In genomic region chr21:41459884-41460534, GRCh38 we compare ENCODE assay signal across 9 cellular contexts. TPM values are rescaled to one million over a fixed set of nuclear protein-coding genes. Genes with fewer than 3 reads are reported as not detected.
DNase-seq lines count a peak whose midpoint lies in the region; ATAC-seq and TF ChIP-seq lines count a peak whose summit lies in the region.
"Had no signal": no experiment of that assay in that cellular context is flagged by ENCODE, and none has a peak within 500 bp of the region (broad histone marks: within the 10 kb centered on the region; RNA-seq: fewer than 3 reads in every experiment).

No MANE protein-coding gene starts in this region.

- peaks cover 2% of the 10 kb centered on the region for H3K4me1 Mint-ChIP-seq in activated CD4-positive, alpha-beta memory T cell treated with anti-CD3 and anti-CD28 coated beads, Interleukin-2, amount 10 ng/mL, durations not matched to agents 7 days and 5 days
- H3K4me1 Mint-ChIP-seq in activated CD4-positive, alpha-beta memory T cell treated with anti-CD3 and anti-CD28 coated beads for 36 hours (ENCODE audit: low read depth) = no peaks in the 10 kb centered on the region
- H3K4me1 Mint-ChIP-seq in naive thymus-derived CD8-positive, alpha-beta T cell = peaks cover 4 to 10% (median 7%) of the 10 kb centered on the region in 4 donors
- H3K4me1 Mint-ChIP-seq in WTC11 = peaks cover 17% of the 10 kb centered on the region

- peak overlapping the region; percentile 13 for H3K27ac Mint-ChIP-seq in activated CD4-positive, alpha-beta memory T cell treated with anti-CD3 and anti-CD28 coated beads, Interleukin-2, amount 10 ng/mL, durations not matched to agents 7 days and 5 days
- no peak overlapping the region for H3K27ac Mint-ChIP-seq in activated CD4-positive, alpha-beta memory T cell treated with anti-CD3 and anti-CD28 coated beads for 36 hours
- H3K27ac Mint-ChIP-seq in naive thymus-derived CD8-positive, alpha-beta T cell = peak overlapping the region in 6 of 10 donors; percentile 16 to 67 (median 37)
- H3K27ac Mint-ChIP-seq in WTC11 = no peak overlapping the region
- H3K27ac Mint-ChIP-seq: HFFc6 had no signal

- intact Hi-C loops in activated CD4-positive, alpha-beta memory T cell treated with anti-CD3 and anti-CD28 coated beads for 36 hours (cut with micrococcal nuclease) = loop anchor here (1.0 kb wide), 1 partner anchor 177 kb away; no protein-coding TSS in a partner anchor

- TF ChIP-seq CTCF in WTC11 (IDR thresholded peaks at IDR 0.05) = no peak

- H3K4me3 Mint-ChIP-seq in activated CD4-positive, alpha-beta memory T cell treated with anti-CD3 and anti-CD28 coated beads, Interleukin-2, amount 10 ng/mL, durations not matched to agents 7 days and 5 days = no peak overlapping the region
- H3K4me3 Mint-ChIP-seq in activated CD4-positive, alpha-beta memory T cell treated with anti-CD3 and anti-CD28 coated beads for 36 hours = no peak overlapping the region
- no peak overlapping the region for H3K4me3 Mint-ChIP-seq in naive thymus-derived CD8-positive, alpha-beta T cell
- no peak overlapping the region for H3K4me3 Mint-ChIP-seq in WTC11
- H3K4me3 Mint-ChIP-seq: HFFc6 had no signal

- H3K9me3 Mint-ChIP-seq in activated CD4-positive, alpha-beta memory T cell treated with anti-CD3 and anti-CD28 coated beads, Interleukin-2, amount 10 ng/mL, durations not matched to agents 7 days and 5 days = peaks cover 2% of the 10 kb centered on the region
- H3K9me3 Mint-ChIP-seq in activated CD4-positive, alpha-beta memory T cell treated with anti-CD3 and anti-CD28 coated beads for 36 hours = no peaks in the 10 kb centered on the region
- peaks cover 0 to 7% (median 0%) of the 10 kb centered on the region in 9 donors for H3K9me3 Mint-ChIP-seq in naive thymus-derived CD8-positive, alpha-beta T cell
- peaks cover 24% of the 10 kb centered on the region for H3K9me3 Mint-ChIP-seq in WTC11
- H3K9me3 Mint-ChIP-seq: HFFc6 had no signal

- CTCF ChIA-PET in activated CD4-positive, alpha-beta memory T cell treated with anti-CD3 and anti-CD28 coated beads, Interleukin-2, amount 10 ng/mL, durations not matched to agents 7 days and 5 days (lab: Charles Lee) = interaction anchor here (1.0 to 1.4 kb wide), 4 partner anchors 22 to 177 kb away, joined by 3 to 10 read pairs (median 3); partner anchors contain the start of gene MX1
- CTCF ChIA-PET in activated CD4-positive, alpha-beta memory T cell treated with anti-CD3 and anti-CD28 coated beads for 36 hours (lab: Charles Lee) = interaction anchor here (0.6 to 1.4 kb wide), 4 partner anchors 163 to 177 kb away, joined by 3 to 66 read pairs (median 4); no protein-coding TSS in a partner anchor
- CTCF ChIA-PET in WTC11 (lab: Charles Lee) = interaction anchor here (0.8 to 4.6 kb wide), 6 partner anchors 19 to 176 kb away, joined by 3 to 59 read pairs (median 3); no protein-coding TSS in a partner anchor

- peaks cover 81% of the 10 kb centered on the region for H3K36me3 Mint-ChIP-seq in activated CD4-positive, alpha-beta memory T cell treated with anti-CD3 and anti-CD28 coated beads, Interleukin-2, amount 10 ng/mL, durations not matched to agents 7 days and 5 days (ENCODE audit: low read depth)
- H3K36me3 Mint-ChIP-seq in activated CD4-positive, alpha-beta memory T cell treated with anti-CD3 and anti-CD28 coated beads for 36 hours = peaks cover 15% of the 10 kb centered on the region
- peaks cover 0 to 50% (median 11%) of the 10 kb centered on the region in 3 donors for H3K36me3 Mint-ChIP-seq in naive thymus-derived CD8-positive, alpha-beta T cell
- H3K36me3 Mint-ChIP-seq in WTC11 = peaks cover 28% of the 10 kb centered on the region

- peak; percentile 28 for ATAC-seq in GM18502 (IDR thresholded peaks at IDR 0.05; ENCODE audit: poor library complexity, unreplicated experiment)
- ATAC-seq in naive thymus-derived CD8-positive, alpha-beta T cell = no peak
- no peak for ATAC-seq in WTC11

- DNase-seq in activated CD4-positive, alpha-beta memory T cell treated with anti-CD3 and anti-CD28 coated beads, Interleukin-2, amount 10 ng/mL, durations not matched to agents 7 days and 5 days = no peak
- no peak for DNase-seq in activated CD4-positive, alpha-beta memory T cell treated with anti-CD3 and anti-CD28 coated beads for 36 hours
- DNase-seq in HPDE6-E6E7 (ENCODE audit: extremely low spot score) (peak; percentile 21), NCI-H2196 treated with DMSO at 0.1 percent for 48 hours (lab: John Stamatoyannopoulos, UW; ENCODE audit: unreplicated experiment) (no peak), activated T-cell treated with anti-CD3 and anti-CD28 coated beads for 4 hours (no peak), WTC11 (ENCODE audit: low spot score) (no peak)
- DNase-seq in naive thymus-derived CD8-positive, alpha-beta T cell = no peak

- POLR2A ChIA-PET in activated CD4-positive, alpha-beta memory T cell treated with anti-CD3 and anti-CD28 coated beads, Interleukin-2, amount 10 ng/mL, durations not matched to agents 7 days and 5 days (lab: Charles Lee) = interaction anchor here (1.0 to 2.0 kb wide), 2 partner anchors 10 to 35 kb away, joined by 3 to 9 read pairs; no protein-coding TSS in a partner anchor
- POLR2A ChIA-PET in activated CD4-positive, alpha-beta memory T cell treated with anti-CD3 and anti-CD28 coated beads for 36 hours (lab: Charles Lee) = no interaction called here
- POLR2A ChIA-PET in naive thymus-derived CD8-positive, alpha-beta T cell (lab: Charles Lee) = interaction anchor here (1.2 kb wide), 1 partner anchor 177 kb away, joined by 4 read pairs; no protein-coding TSS in a partner anchor
- POLR2A ChIA-PET in WTC11 (lab: Charles Lee) = no interaction called here

- H3K27me3 Mint-ChIP-seq in activated CD4-positive, alpha-beta memory T cell treated with anti-CD3 and anti-CD28 coated beads, Interleukin-2, amount 10 ng/mL, durations not matched to agents 7 days and 5 days = no peaks in the 10 kb centered on the region
- no peaks in the 10 kb centered on the region for H3K27me3 Mint-ChIP-seq in activated CD4-positive, alpha-beta memory T cell treated with anti-CD3 and anti-CD28 coated beads for 36 hours
- H3K27me3 Mint-ChIP-seq in naive thymus-derived CD8-positive, alpha-beta T cell = no peaks in the 10 kb centered on the region
- H3K27me3 Mint-ChIP-seq in WTC11 (ENCODE audit: low read depth) = no peaks in the 10 kb centered on the region; the same call in 1 of the 2 replicates

TF ChIP-seq in WTC11, 78 proteins besides CTCF, POLR2A, EP300 and RAD21:
- TF ChIP-seq NFATC4 (CRISPR knock-in tag; IDR thresholded peaks at IDR 0.05) (no peak), ATF1 (CRISPR knock-in tag; IDR thresholded peaks at IDR 0.05) (no peak)

RNA-seq across cellular contexts. Expression of gene MX1, which starts 34.0 kb away (rescaled TPM):
- total RNA-seq in activated CD4-positive, alpha-beta memory T cell treated with anti-CD3 and anti-CD28 coated beads, Interleukin-2, amount 10 ng/mL, durations not matched to agents 7 days and 5 days = 100 to 1,000 TPM; 682 to 702 TPM
- total RNA-seq in activated CD4-positive, alpha-beta memory T cell treated with anti-CD3 and anti-CD28 coated beads for 36 hours = 100 to 1,000 TPM; 106 TPM
- total RNA-seq in naive thymus-derived CD8-positive, alpha-beta T cell = 10 to 100 TPM; 61.4 to 66.7 TPM
- polyA plus RNA-seq in naive thymus-derived CD8-positive, alpha-beta T cell = 10 to 100 TPM; 36.8 to 64.7 (median 44.8) TPM
- 3.6 to 4.6 TPM (median 4.0 TPM) in 3 replicates for total RNA-seq in WTC11 (2021)

RNA-seq across cellular contexts. Expression of gene TMPRSS2, which starts 47.9 kb away (rescaled TPM):
- total RNA-seq in activated CD4-positive, alpha-beta memory T cell treated with anti-CD3 and anti-CD28 coated beads, Interleukin-2, amount 10 ng/mL, durations not matched to agents 7 days and 5 days = not detected
- not detected for total RNA-seq in activated CD4-positive, alpha-beta memory T cell treated with anti-CD3 and anti-CD28 coated beads for 36 hours
- not detected for total RNA-seq in naive thymus-derived CD8-positive, alpha-beta T cell
- not detected for polyA plus RNA-seq in naive thymus-derived CD8-positive, alpha-beta T cell
- total RNA-seq in WTC11 (2021) = 8.5 to 10.4 TPM (median 8.9 TPM) in 3 replicates
- total RNA-seq: HFFc6 had no signal

Comparison
In these comparisons a context has a peak if more than half of its experiments do, and no peak if none do; other contexts are left out.
1. H3K27ac Mint-ChIP-seq: peak in activated CD4-positive, alpha-beta memory T cell treated with anti-CD3 and anti-CD28 coated beads, Interleukin-2, amount 10 ng/mL, durations not matched to agents 7 days and 5 days (single experiment) and naive thymus-derived CD8-positive, alpha-beta T cell (6 of 10); none in activated CD4-positive, alpha-beta memory T cell treated with anti-CD3 and anti-CD28 coated beads for 36 hours (single experiment) and WTC11 (single experiment).
2. POLR2A ChIA-PET loops: an anchor here in activated CD4-positive, alpha-beta memory T cell treated with anti-CD3 and anti-CD28 coated beads, Interleukin-2, amount 10 ng/mL, durations not matched to agents 7 days and 5 days (1.0 to 2.0 kb wide) and naive thymus-derived CD8-positive, alpha-beta T cell (1.2 kb wide); none called in activated CD4-positive, alpha-beta memory T cell treated with anti-CD3 and anti-CD28 coated beads for 36 hours and WTC11.
3. RNA of gene MX1, which starts 34.0 kb away (total RNA-seq): 682 to 702 TPM in activated CD4-positive, alpha-beta memory T cell treated with anti-CD3 and anti-CD28 coated beads, Interleukin-2, amount 10 ng/mL, durations not matched to agents 7 days and 5 days, 106 TPM in activated CD4-positive, alpha-beta memory T cell treated with anti-CD3 and anti-CD28 coated beads for 36 hours and 61.4 to 66.7 TPM in naive thymus-derived CD8-positive, alpha-beta T cell; 3.6 to 4.6 TPM in WTC11; every median in the first group is over 10 times any median in the second.